23 cellular contexts compared by ENCODE assay signal in genomic region chr2:223772363-223772762, GRCh38.
DNase-seq lines count a peak whose midpoint lies in the region; FAIRE-seq and TF ChIP-seq lines count a peak whose summit lies in the region.
"Had no signal": no experiment of that assay in that cellular context is flagged by ENCODE, and none has a peak within 500 bp of the region (broad histone marks: within the 10 kb centered on the region; RNA-seq: fewer than 3 reads in every experiment).

No MANE protein-coding gene starts in this region.

- H3K4me3 ChIP-seq in fibroblast of villous mesenchyme (ENCODE audit: low read depth, low read length), result no peak overlapping the region
- H3K4me3 ChIP-seq in smooth muscle cell, result no peak overlapping the region
- no peak overlapping the region for H3K4me3 ChIP-seq in kidney (ENCODE audit: low read length in 2 of 2)
- H3K4me3 ChIP-seq: GM23248 had no signal

- WGBS in smooth muscle cell (ENCODE audit: low lambda C conversion rate), result 23% methylated on average over 3 of the region's 3 CpGs

- H2AFZ ChIP-seq in smooth muscle cell (ENCODE audit: low read depth), result no peak overlapping the region
- H2AFZ ChIP-seq: GM23248 had no signal

- no peak overlapping the region for H3K9ac ChIP-seq in smooth muscle cell (ENCODE audit: low read depth)
- H3K9ac ChIP-seq in kidney (ENCODE audit: low read length in 2 of 2), result no peak overlapping the region
- H3K9ac ChIP-seq: GM23248, KMS-11 had no signal

- no peaks in the 10 kb centered on the region for H3K9me3 ChIP-seq in smooth muscle cell (replicated peaks; ENCODE audit: low read depth)
- no peaks in the 10 kb centered on the region for H3K9me3 ChIP-seq in kidney (ENCODE audit: control insufficient read depth in 1 of 2, low read length in 2 of 2)
- H3K9me3 ChIP-seq: Caco-2 had no signal

- H3K36me3 ChIP-seq in smooth muscle cell (ENCODE audit: low read depth), result no peaks in the 10 kb centered on the region
- H3K36me3 ChIP-seq in kidney (ENCODE audit: control insufficient read depth in 1 of 2, insufficient read depth in 2 of 2, low read length in 2 of 2), result peaks cover 0 to 2% of the 10 kb centered on the region in 2 donors

- H3K27me3 Mint-ChIP-seq in immature natural killer cell (ENCODE audit: low read depth in 3 of 3), result no peaks in the 10 kb centered on the region
- H3K27me3 Mint-ChIP-seq: B cell, IgD-negative memory B cell had no signal

- no peaks in the 10 kb centered on the region for H3F3A ChIP-seq in smooth muscle cell (ENCODE audit: low read depth)

- H4K20me1 ChIP-seq in smooth muscle cell (ENCODE audit: low read depth), result no peaks in the 10 kb centered on the region

- no peak for FAIRE-seq in kidney (lab: Jason Lieb, UNC)
- FAIRE-seq: GM12892, RCC 7860 had no signal

- peak overlapping the region in 2 of 6 donors; percentile 22 to 49 for H3K27ac Mint-ChIP-seq in immature natural killer cell
- H3K27ac Mint-ChIP-seq: B cell; CD8-positive, alpha-beta T cell; IgD-negative memory B cell had no signal

- no peaks in the 10 kb centered on the region for H3K79me2 ChIP-seq in smooth muscle cell (ENCODE audit: low read depth)

- no peaks in the 10 kb centered on the region for H3K9me3 Mint-ChIP-seq in immature natural killer cell
- H3K9me3 Mint-ChIP-seq: CD8-positive, alpha-beta T cell had no signal

- H3K27ac ChIP-seq in smooth muscle cell (ENCODE audit: low read depth) (peak overlapping the region; percentile 10), kidney (ENCODE audit: low read depth in 2 of 2, low read length in 2 of 2) (no peak overlapping the region)
- H3K27ac ChIP-seq: GM23248, HL-60, KMS-11 had no signal

- TF ChIP-seq CTCF in fibroblast of villous mesenchyme (IDR thresholded peaks at IDR 0.05; ENCODE audit: insufficient read depth, low read depth, low read length) (no peak), smooth muscle cell (IDR thresholded peaks at IDR 0.05; ENCODE audit: borderline replicate concordance, insufficient read depth, poor library complexity, severe bottlenecking) (no peak), kidney (IDR thresholded peaks at IDR 0.05; ENCODE audit: borderline replicate concordance, extremely low read depth, insufficient read depth) (no peak)

- peak; percentile 11 for DNase-seq in EH (ENCODE audit: low read depth)
- peak; percentile 73 for DNase-seq in NCI-H82 treated with DMSO at 0.1 percent for 48 hours (lab: John Stamatoyannopoulos, UW; ENCODE audit: unreplicated experiment)
- DNase-seq in fibroblast of villous mesenchyme (ENCODE audit: low read depth), result peak; percentile 80
- no peak for DNase-seq in smooth muscle cell (lab: John Stamatoyannopoulos, UW; ENCODE audit: unreplicated experiment)
- DNase-seq in kidney, result no peak
- no peak for DNase-seq in immature natural killer cell
- no peak for DNase-seq in putamen (ENCODE audit: low spot score)
- DNase-seq: Caco-2; CD8-positive, alpha-beta T cell; DMS79 treated with DMSO at 0.1 percent for 48 hours; GM23248; H7; NCI-H1048; NCI-H1417; NCI-H1694; NCI-H2029 treated with DMSO at 0.1 percent for 48 hours; NCI-H2227 treated with DMSO at 0.1 percent for 48 hours had no signal

- H3K4me1 ChIP-seq in smooth muscle cell (ENCODE audit: low read depth) (peaks cover 7% of the 10 kb centered on the region), kidney (ENCODE audit: control insufficient read depth in 1 of 2, insufficient read depth in 1 of 2, low read depth in 1 of 2, low read length in 2 of 2) (no peaks in the 10 kb centered on the region)
- H3K4me1 ChIP-seq: Caco-2 had no signal

- no peaks in the 10 kb centered on the region for H3K27me3 ChIP-seq in smooth muscle cell (ENCODE audit: low read depth)

- no peak overlapping the region for H3K4me3 Mint-ChIP-seq in immature natural killer cell
- H3K4me3 Mint-ChIP-seq: B cell; CD8-positive, alpha-beta T cell; IgD-negative memory B cell had no signal

- intact Hi-C loops in kidney (cut with DNase I), result no loop called here

- peaks cover 17 to 29% (median 28%) of the 10 kb centered on the region in 3 donors for H3K36me3 Mint-ChIP-seq in immature natural killer cell

- H3K4me1 Mint-ChIP-seq in immature natural killer cell, result peaks cover 9 to 12% of the 10 kb centered on the region in 2 donors
- H3K4me1 Mint-ChIP-seq: B cell had no signal

- H3K4me2 ChIP-seq in smooth muscle cell, result peak overlapping the region; percentile 72
- H3K4me2 ChIP-seq: KMS-11 had no signal

Comparison
In these comparisons a context has a peak if more than half of its experiments do, and no peak if none do; other contexts are left out.
1. DNase-seq: peak in EH (single experiment), NCI-H82 treated with DMSO at 0.1 percent for 48 hours (single experiment) and fibroblast of villous mesenchyme (single experiment); none in smooth muscle cell (single experiment), kidney (single experiment), immature natural killer cell (0 of 3) and putamen (single experiment).